ENCODE assay signal across 11 cellular contexts in the genomic region with DNA sequence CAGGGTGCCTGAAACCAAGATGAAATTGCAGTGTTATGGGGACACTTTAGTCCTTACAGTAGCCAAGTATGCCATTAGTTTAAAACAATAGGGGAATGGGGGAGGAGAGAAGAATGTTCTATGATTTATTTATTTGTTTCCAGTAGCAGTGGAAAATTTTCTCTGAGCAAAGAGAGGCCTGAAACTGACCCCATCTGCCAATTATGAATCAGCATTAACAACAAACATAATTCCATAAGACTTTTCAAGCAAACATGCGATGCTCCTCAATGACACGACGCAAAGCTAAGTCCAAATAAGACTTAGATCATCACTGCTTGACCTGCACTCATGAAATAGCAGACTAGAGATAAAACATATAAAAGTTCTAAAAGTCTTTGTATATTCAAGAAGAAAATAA. TPM values are rescaled to one million over a fixed set of nuclear protein-coding genes. Genes with fewer than 3 reads are reported as not detected.
DNase-seq lines count a peak whose midpoint lies in the region; ATAC-seq, FAIRE-seq and TF ChIP-seq lines count a peak whose summit lies in the region.
"Had no signal": no experiment of that assay in that cellular context is flagged by ENCODE, and none has a peak within 500 bp of the region (broad histone marks: within the 10 kb centered on the region; RNA-seq: fewer than 3 reads in every experiment).

No MANE protein-coding gene starts in this region.

- no peaks in the 10 kb centered on the region for H4K20me1 ChIP-seq in GM23338 (replicated peaks; ENCODE audit: insufficient read depth)
- H4K20me1 ChIP-seq in GM12878 (ENCODE audit: control insufficient read depth, insufficient read depth): no peaks in the 10 kb centered on the region
- peaks cover 66% of the 10 kb centered on the region for H4K20me1 ChIP-seq in smooth muscle cell (ENCODE audit: low read depth)

- intact Hi-C loops in GM12878 (cut with micrococcal nuclease; ENCODE audit: unreplicated experiment): loop anchor here (5.0 to 10.0 kb wide), 3 partner anchors 311 to 367 kb away; a partner anchor contains a TSS

- TF ChIP-seq EP300 in GM12878 (IDR thresholded peaks at IDR 0.05; ENCODE audit: borderline replicate concordance in 1 of 2, control insufficient read depth in 1 of 2, low read depth in 2 of 2, low read length in 2 of 2): no peak

- no peak overlapping the region for H3K9ac ChIP-seq in GM12878 (ENCODE audit: control insufficient read depth, insufficient read depth, low read length)
- H3K9ac ChIP-seq in iPS-20b (ENCODE audit: low read depth, low read length): peak overlapping the region; percentile 5; the same call in 1 of the 2 replicates
- H3K9ac ChIP-seq in smooth muscle cell (ENCODE audit: low read depth): no peak overlapping the region

- H3K9me3 Mint-ChIP-seq in GM23338: no peaks in the 10 kb centered on the region

- H3K27ac Mint-ChIP-seq in GM23338: no peak overlapping the region

- H3K36me3 ChIP-seq in GM23338 (ENCODE audit: insufficient read depth) (no peaks in the 10 kb centered on the region), GM12878 (ENCODE audit: control insufficient read depth in 2 of 2, insufficient read depth in 2 of 2, low read length in 1 of 2) (no peaks in the 10 kb centered on the region), iPS-20b (ENCODE audit: insufficient read depth, low read depth, low read length) (no peaks in the 10 kb centered on the region), smooth muscle cell (ENCODE audit: low read depth) (no peaks in the 10 kb centered on the region)

- WGBS in GM12878 (ENCODE audit: insufficient coverage, insufficient replicate concordance, low lambda C conversion rate, missing lambda C conversion rate): 98% methylated on average over 3 of the region's 3 CpGs
- WGBS in smooth muscle cell (ENCODE audit: low lambda C conversion rate): 37% methylated on average over 3 of the region's 3 CpGs

- ATAC-seq in GM23338 (no peak), GM12878 (no peak)
- ATAC-seq: left lobe of liver had no signal

- TF ChIP-seq POLR2A in GM12878 (IDR thresholded peaks at IDR 0.05; ENCODE audit: low read depth, low read length): no peak

- H3K27me3 Mint-ChIP-seq in GM23338 (ENCODE audit: insufficient read depth, low read depth, poor library complexity): peaks cover 20% of the 10 kb centered on the region

- no peaks in the 10 kb centered on the region for H3K9me2 ChIP-seq in GM23338 (ENCODE audit: insufficient read depth)

- RAD21 ChIA-PET in GM12878 (lab: Charles Lee; ENCODE audit: unreplicated experiment): interaction anchor here (6.2 kb wide), 1 partner anchor 19 kb away, joined by 58 read pairs; no protein-coding TSS in a partner anchor

- H3K27me3 ChIP-seq in GM23338 (ENCODE audit: insufficient read depth): peaks cover 5% of the 10 kb centered on the region; the same call in 1 of the 2 replicates
- H3K27me3 ChIP-seq in GM12878 (replicated peaks in 1 of 2; ENCODE audit: control insufficient read depth in 2 of 2, insufficient read depth in 2 of 2, low read length in 1 of 2): no peaks in the 10 kb centered on the region
- H3K27me3 ChIP-seq in iPS-20b (ENCODE audit: insufficient read depth, low read length): peaks cover 13% of the 10 kb centered on the region; the same call in 1 of the 2 replicates
- H3K27me3 ChIP-seq in smooth muscle cell (ENCODE audit: low read depth): no peaks in the 10 kb centered on the region

- H2AFZ ChIP-seq in GM23338 (no peak overlapping the region), GM12878 (ENCODE audit: control insufficient read depth, low read depth, low read length) (no peak overlapping the region), smooth muscle cell (ENCODE audit: low read depth) (no peak overlapping the region)

- no peak for TF ChIP-seq RAD21 in GM12878 (IDR thresholded peaks at IDR 0.05; ENCODE audit: insufficient read depth, low read depth, low read length)

- no peak overlapping the region for H3K27ac ChIP-seq in GM23338 (ENCODE audit: low read depth)
- no peak overlapping the region for H3K27ac ChIP-seq in GM12878 (ENCODE audit: control insufficient read depth, insufficient read depth)
- no peak overlapping the region for H3K27ac ChIP-seq in iPS-20b (ENCODE audit: low read length)
- peak overlapping the region; percentile 99 for H3K27ac ChIP-seq in smooth muscle cell (ENCODE audit: low read depth)
- no peak overlapping the region for H3K27ac ChIP-seq in RWPE1

- CTCF ChIA-PET in GM12878 (lab: Yijun Ruan, JAX): interaction anchor here (4.8 kb wide), 1 partner anchor 19 kb away, joined by 25 read pairs; no protein-coding TSS in a partner anchor
- CTCF ChIA-PET in RWPE1 (lab: Yijun Ruan, JAX): interaction anchor here (0.8 to 0.9 kb wide), 2 partner anchors 9 to 78 kb away, joined by 3 to 4 read pairs; no protein-coding TSS in a partner anchor

- H3K4me1 Mint-ChIP-seq in GM23338: peaks cover 69% of the 10 kb centered on the region

- H3K4me1 ChIP-seq in GM23338 (ENCODE audit: insufficient read depth) (peaks cover 55% of the 10 kb centered on the region), GM12878 (ENCODE audit: control insufficient read depth, insufficient read depth, low read length) (peaks cover 6% of the 10 kb centered on the region), iPS-20b (ENCODE audit: insufficient read depth, low read length) (peaks cover 49% of the 10 kb centered on the region), smooth muscle cell (ENCODE audit: low read depth) (peaks cover 39% of the 10 kb centered on the region)

- peak overlapping the region; percentile 91 for H3K4me2 ChIP-seq in GM23338
- peak overlapping the region; percentile 41 for H3K4me2 ChIP-seq in GM12878 (ENCODE audit: control insufficient read depth, insufficient read depth)
- peak overlapping the region; percentile 94 for H3K4me2 ChIP-seq in smooth muscle cell

- H3K4me3 ChIP-seq in GM23338: 0 out of 2 replicates have a peak overlapping the region, but pooled peaks have one; percentile 13
- peak overlapping the region; percentile 31; the same call in 1 of the 2 replicates for H3K4me3 ChIP-seq in GM12878
- H3K4me3 ChIP-seq in iPS-20b (ENCODE audit: low read length): peak overlapping the region; percentile 1; the same call in 1 of the 2 replicates
- no peak overlapping the region for H3K4me3 ChIP-seq in smooth muscle cell

- H3K79me2 ChIP-seq in GM23338 (replicated peaks; ENCODE audit: insufficient read depth): peaks cover 88% of the 10 kb centered on the region
- H3K79me2 ChIP-seq in GM12878 (ENCODE audit: control insufficient read depth, insufficient read depth, low read length): peaks cover 75% of the 10 kb centered on the region
- peaks cover 66% of the 10 kb centered on the region for H3K79me2 ChIP-seq in smooth muscle cell (ENCODE audit: low read depth)

- TF ChIP-seq CTCF in GM23338 (conservative IDR thresholded peaks at IDR 0.05; ENCODE audit: low read depth in 2 of 2): no peak
- no peak for TF ChIP-seq CTCF in GM12878 (IDR thresholded peaks at IDR 0.05 in 2 of 3, conservative IDR thresholded peaks at IDR 0.05 in 1 of 3; ENCODE audit: control insufficient read depth in 2 of 3, extremely low read depth in 1 of 3, insufficient read depth in 1 of 3, low read depth in 3 of 3, low read length in 3 of 3)
- no peak for TF ChIP-seq CTCF in smooth muscle cell (IDR thresholded peaks at IDR 0.05; ENCODE audit: borderline replicate concordance, insufficient read depth, poor library complexity, severe bottlenecking)
- TF ChIP-seq CTCF in RWPE1 (conservative IDR thresholded peaks at IDR 0.05; ENCODE audit: low read depth): no peak

- in situ Hi-C loops in GM12878 (cut with MboI): no loop called here

- H3K4me3 Mint-ChIP-seq in GM23338: no peak overlapping the region

- H3K9me3 ChIP-seq in GM12878 (replicated peaks; ENCODE audit: control insufficient read depth, insufficient read depth, low read length) (no peaks in the 10 kb centered on the region), iPS-20b (ENCODE audit: insufficient read depth, low read depth, low read length) (no peaks in the 10 kb centered on the region), smooth muscle cell (replicated peaks; ENCODE audit: low read depth) (no peaks in the 10 kb centered on the region)

- POLR2A ChIA-PET in GM12878 (lab: Charles Lee): interaction anchor here (0.6 kb wide), 2 partner anchors 546 to 915 kb away, joined by 3 to 4 read pairs; no protein-coding TSS in a partner anchor
- POLR2A ChIA-PET in RWPE1 (lab: Yijun Ruan, JAX; ENCODE audit: low non-redundant PET): no interaction called here

- H3K36me3 Mint-ChIP-seq in GM23338 (ENCODE audit: low read depth): no peaks in the 10 kb centered on the region

- DNase-seq in GM23338 (ENCODE audit: low spot score) (no peak), GM12878 (ENCODE audit: low read depth, low spot score) (no peak), smooth muscle cell (lab: John Stamatoyannopoulos, UW; ENCODE audit: unreplicated experiment) (no peak), NCI-H1092 (lab: John Stamatoyannopoulos, UW) (no peak), MV-4-11 (lab: John Stamatoyannopoulos, UW) (no peak), COR-L47 (lab: John Stamatoyannopoulos, UW) (no peak), RWPE1 (ENCODE audit: low spot score) (no peak)
- DNase-seq: stimulated activated CD4-positive, alpha-beta T cell treated with anti-CD3 and anti-CD28 coated beads, Interleukin-4, amount 100 ng/mL, for 1 hour had no signal

- H3F3A ChIP-seq in GM23338 (replicated peaks; ENCODE audit: low read depth) (no peaks in the 10 kb centered on the region; the same call in 1 of the 2 replicates), smooth muscle cell (ENCODE audit: low read depth) (peaks cover 12% of the 10 kb centered on the region)

- SMC1A ChIA-PET in GM12878 (lab: Charles Lee; ENCODE audit: uncharacterized antibody, unreplicated experiment): interaction anchor here (1.1 to 5.0 kb wide), 3 partner anchors 9 to 172 kb away, joined by 3 to 52 read pairs (median 5); no protein-coding TSS in a partner anchor

- FAIRE-seq in GM12878 (lab: Jason Lieb, UNC): no peak
- FAIRE-seq: bronchial epithelial cell had no signal

- no TSS peak for BruUV-seq in GM12878 (replicated peaks; lab: Mats Ljungman, UMichigan)

RNA-seq across cellular contexts. Expression of a gene that starts 4.0 kb away (rescaled TPM):
- 11.1 and 15.4 TPM in 2 replicates for total RNA-seq in GM23338 (2014; rRNA removed; shearing (Covaris generic))
- polyA plus RNA-seq in GM23338 (2016; fragmentation: Nextera tagmentation; extraction: Ambion mirVana) (5.7 and 7.6 TPM in 2 replicates), GM12878 (2011; rRNA removed) (4.7 and 6.4 TPM in 2 replicates), GM12878 (2014; fragmentation: Illumina TruSeq; extraction: Trizol) (13.3 and 20.5 TPM in 2 replicates), GM12878 (2014; fragmentation: Nextera tagmentation; extraction: Ambion mirVana) (1 to 10 TPM; 2.4 to 3.3 TPM), GM12878 (2014; rRNA removed) (9.4 and 10.7 TPM in 2 replicates), GM12878 (2016; fragmentation: Nextera tagmentation; extraction: Ambion mirVana) (10 to 100 TPM in 1 of 2 experiments, 1 to 10 TPM in 1; 5.6 to 10.2 TPM), smooth muscle cell (12.2 and 12.7 TPM in 2 replicates)
- total RNA-seq in GM12878 (2013; cell fraction: nucleolus; rRNA removed): 51.2 and 57.3 TPM in 2 replicates
- total RNA-seq in GM12878 (2014; rRNA removed) (8.1 and 10.8 TPM in 2 replicates), GM12878 (2014; rRNA removed; fragmentation: Illumina TruSeq; extraction: Trizol) (7.6 and 8.1 TPM in 2 replicates), GM12878 (2021) (20.6 and 24.8 TPM in 2 replicates), smooth muscle cell (16.1 and 27.6 TPM in 2 replicates)
- 6.5 TPM for polyA plus RNA-seq in GM12878 (2011; ENCODE audit: low read depth)
- 5.4 and 5.7 TPM in 2 replicates for polyA plus RNA-seq in GM12878 (2011; cell fraction: cytosol; rRNA removed)
- 11.2 and 11.5 TPM in 2 replicates for polyA plus RNA-seq in GM12878 (2011; cell fraction: nucleus; rRNA removed)
- polyA plus RNA-seq in GM12878 (2012): 6.8 and 7.9 TPM in 2 replicates
- polyA minus RNA-seq in GM12878 (2011; rRNA and poly(A)+ RNA removed): 8.9 and 12.7 TPM in 2 replicates
- 1.7 and 3.4 TPM in 2 replicates for polyA minus RNA-seq in GM12878 (2011; cell fraction: cytosol; rRNA and poly(A)+ RNA removed)
- 7.1 and 10.4 TPM in 2 replicates for polyA minus RNA-seq in GM12878 (2011; cell fraction: nucleus; rRNA and poly(A)+ RNA removed)

Comparison
In these comparisons a context has a peak if more than half of its experiments do, and no peak if none do; other contexts are left out.
1. H3K4me2 ChIP-seq: peak in every context shown above with its lines; median percentile 94 in smooth muscle cell; 91 in GM23338; 41 in GM12878.